In genomic region chr17:61848247-61848646, GRCh38 we compare ENCODE assay signal across 31 cellular contexts. TPM values are rescaled to one million over a fixed set of nuclear protein-coding genes. Genes with fewer than 3 reads are reported as not detected.
"Had no signal": no experiment of that assay in that cellular context is flagged by ENCODE, and none has a peak within 500 bp of the region (broad histone marks: within the 10 kb centered on the region; RNA-seq: fewer than 3 reads in every experiment).

No MANE protein-coding gene starts in this region.

- DNase-seq: activated effector memory CD4-positive, alpha-beta T cell treated with anti-CD3 and anti-CD28 coated beads, Interleukin-2, amount 50 U/mL, for 16 hours; activated effector memory CD4-positive, alpha-beta T cell treated with Interleukin-2 at 50 U/mL for 16 hours; activated gamma-delta T cell; activated gamma-delta T cell treated with Interleukin-2 at 50 U/mL for 16 hours; activated naive CD4-positive, alpha-beta T cell; activated naive CD4-positive, alpha-beta T cell treated with anti-CD3 and anti-CD28 coated beads for 36 hours; activated naive CD4-positive, alpha-beta T cell treated with anti-CD3 and anti-CD28 coated beads, Interleukin-2, amount 10 ng/mL, durations not matched to agents 7 days and 5 days; activated naive CD4-positive, alpha-beta T cell treated with anti-CD3 and anti-CD28 coated beads, Interleukin-2, amount 50 U/mL, for 16 hours; activated naive CD4-positive, alpha-beta T cell treated with Interleukin-2 at 50 U/mL for 16 hours; activated naive CD8-positive, alpha-beta T cell treated with anti-CD3 and anti-CD28 coated beads for 36 hours; activated naive CD8-positive, alpha-beta T cell treated with anti-CD3 and anti-CD28 coated beads, Interleukin-2, amount 10 ng/mL, durations not matched to agents 7 days and 5 days; activated naive CD8-positive, alpha-beta T cell treated with anti-CD3 and anti-CD28 coated beads, Interleukin-2, amount 50 U/mL, for 24 hours; activated T-cell treated with anti-CD3 and anti-CD28 coated beads, Interleukin-2, amount 50 U/mL, for 24 hours; activated T-cell treated with anti-CD3 and anti-CD28 coated beads, Interleukin-2, amount 50 U/mL, for 4 hours; activated T-cell treated with anti-CD3 and anti-CD28 coated beads, Interleukin-2, amount 50 U/mL, for 48 hours; activated T-cell treated with anti-CD3 and anti-CD28 coated beads, Interleukin-2, amount 50 U/mL, for 72 hours; adrenal gland; amniotic stem cell; amygdala; anterior cingulate cortex; aorta; body of pancreas; brain microvascular endothelial cell; caudate nucleus; central memory CD4-positive, alpha-beta T cell; cerebellar nuclear complex had no signal

- ATAC-seq: activated naive CD4-positive, alpha-beta T cell treated with anti-CD3 and anti-CD28 coated beads, Interleukin-2, amount 50 U/mL, for 72 hours; activated naive CD8-positive, alpha-beta T cell treated with anti-CD3 and anti-CD28 coated beads, Interleukin-2, amount 50 U/mL, for 24 hours; activated T-cell treated with anti-CD3 and anti-CD28 coated beads, Interleukin-2, amount 50 U/mL, for 4 hours; activated T-cell treated with anti-CD3 and anti-CD28 coated beads, Interleukin-2, amount 50 U/mL, for 72 hours; activated T-helper 17 cell treated with anti-CD3 and anti-CD28 coated beads, Interleukin-2, amount 50 U/mL, for 72 hours; body of pancreas had no signal

- H3K27ac ChIP-seq: adrenal gland, ascending aorta, body of pancreas, brain microvascular endothelial cell, breast epithelium, cardiac muscle cell had no signal

- H3K36me3 ChIP-seq: adrenal gland, ascending aorta, brain microvascular endothelial cell, breast epithelium, cardiac muscle cell had no signal

- H3K4me3 ChIP-seq: adrenal gland, ascending aorta, body of pancreas, breast epithelium, cardiac muscle cell had no signal

- H3K9me3 ChIP-seq: adrenal gland, ascending aorta, body of pancreas, breast epithelium had no signal

- H3K4me1 ChIP-seq: adrenal gland, ascending aorta, body of pancreas, breast epithelium had no signal

- H3K27me3 ChIP-seq: adrenal gland, ascending aorta, body of pancreas, brain microvascular endothelial cell, breast epithelium, cardiac muscle cell had no signal

RNA-seq across cellular contexts. Expression of gene BRIP1, which starts 15.1 kb away (rescaled TPM):
- total RNA-seq: ascending aorta had no signal
